In genomic region chr11:66278396-66279091, GRCh38 we compare ENCODE assay signal across 8 cellular contexts. TPM values are rescaled to one million over a fixed set of nuclear protein-coding genes. Genes with fewer than 3 reads are reported as not detected.
DNase-seq lines count a peak whose midpoint lies in the region; ATAC-seq and TF ChIP-seq lines count a peak whose summit lies in the region.

No MANE protein-coding gene starts in this region.

- peaks cover 45% of the 10 kb centered on the region for H3K36me3 Mint-ChIP-seq in central memory CD8-positive, alpha-beta T cell (ENCODE audit: insufficient read depth)
- H3K36me3 Mint-ChIP-seq in progenitor cell of endocrine pancreas (ENCODE audit: insufficient read depth) = peaks cover 7% of the 10 kb centered on the region

- peak overlapping the region; percentile 76 for H3K4me3 Mint-ChIP-seq in central memory CD8-positive, alpha-beta T cell
- H3K4me3 Mint-ChIP-seq in progenitor cell of endocrine pancreas (ENCODE audit: low read depth) = peak overlapping the region; percentile 50

- H3K4me1 Mint-ChIP-seq in central memory CD8-positive, alpha-beta T cell = peaks cover 64% of the 10 kb centered on the region
- H3K4me1 Mint-ChIP-seq in progenitor cell of endocrine pancreas (ENCODE audit: low read depth) = peaks cover 13% of the 10 kb centered on the region

- no peak overlapping the region for H3K27ac ChIP-seq in transverse colon

- intact Hi-C loops in transverse colon (cut with DNase I; ENCODE audit: low total_unique reads) = no loop called here

- no peak for TF ChIP-seq EP300 in transverse colon (IDR thresholded peaks at IDR 0.05; ENCODE audit: low read depth)

- TF ChIP-seq POLR2A in transverse colon (IDR thresholded peaks at IDR 0.05) = no peak

- H3K27me3 ChIP-seq in transverse colon = no peaks in the 10 kb centered on the region

- H3K9me3 Mint-ChIP-seq in central memory CD8-positive, alpha-beta T cell = no peaks in the 10 kb centered on the region
- H3K9me3 Mint-ChIP-seq in progenitor cell of endocrine pancreas (ENCODE audit: low read depth) = no peaks in the 10 kb centered on the region

- H3K27me3 Mint-ChIP-seq in central memory CD8-positive, alpha-beta T cell = no peaks in the 10 kb centered on the region
- peaks cover 7% of the 10 kb centered on the region for H3K27me3 Mint-ChIP-seq in progenitor cell of endocrine pancreas

- peak; percentile 80 for DNase-seq in DMS53 (lab: John Stamatoyannopoulos, UW)
- no peak for DNase-seq in DMS53 treated with DMSO at 0.1 percent for 48 hours (lab: John Stamatoyannopoulos, UW; ENCODE audit: unreplicated experiment)
- DNase-seq in NCI-H2227 treated with DMSO at 0.1 percent for 48 hours (lab: John Stamatoyannopoulos, UW) = peak; percentile 39
- DNase-seq in central memory CD8-positive, alpha-beta T cell (ENCODE audit: low spot score in 2 of 2) = no peak
- DNase-seq in progenitor cell of endocrine pancreas (ENCODE audit: low spot score, unreplicated experiment) = no peak
- no peak for DNase-seq in KG1 (lab: John Stamatoyannopoulos, UW)
- DNase-seq in transverse colon = no peak

- H3K36me3 ChIP-seq in transverse colon = peaks cover 0 to 21% (median 11%) of the 10 kb centered on the region in 4 donors

- H3K4me1 ChIP-seq in transverse colon = peaks cover 8 to 22% (median 17%) of the 10 kb centered on the region in 4 donors

- ATAC-seq in central memory CD8-positive, alpha-beta T cell (replicated peaks; ENCODE audit: extremely low read depth, poor library complexity, severe bottlenecking) = no peak
- no peak for ATAC-seq in GM21360 (IDR thresholded peaks at IDR 0.05; ENCODE audit: unreplicated experiment)

- no peaks in the 10 kb centered on the region for H3K9me3 ChIP-seq in transverse colon

- in situ Hi-C loops in transverse colon (cut with MboI; ENCODE audit: low pct_ligation_motif_present in 1 of 4, low pct_unique_long_range_greater_than_20kb in 1 of 4, low sequenced_read_pairs in 3 of 4) = no loop called here

- 12% methylated on average over 22 of the region's 40 CpGs; no CpG with 5 or more reads in 1 of the 2 donors for whole genome bisulfite sequencing in transverse colon (ENCODE audit: low coverage in 1 of 2), 2 donors

- TF ChIP-seq CTCF in progenitor cell of endocrine pancreas (IDR thresholded peaks at IDR 0.05; ENCODE audit: unreplicated experiment) (no peak), transverse colon (IDR thresholded peaks at IDR 0.05) (no peak)

- peak overlapping the region; percentile 82 for H3K27ac Mint-ChIP-seq in central memory CD8-positive, alpha-beta T cell (ENCODE audit: low read depth)
- H3K27ac Mint-ChIP-seq in progenitor cell of endocrine pancreas = no peak overlapping the region

- peak overlapping the region in 2 of 4 donors; percentile 16 to 34 for H3K4me3 ChIP-seq in transverse colon

RNA-seq across cellular contexts. Expression of gene CNIH2, which starts 0.6 kb away (rescaled TPM):
- total RNA-seq in progenitor cell of endocrine pancreas = 21.3 and 21.7 TPM in 2 replicates
- total RNA-seq in transverse colon = under 1 TPM in 1 of 4 donors, not detected in 3; 0.41 TPM

RNA-seq across cellular contexts. Expression of gene RAB1B, which starts 10.1 kb away (rescaled TPM):
- total RNA-seq in progenitor cell of endocrine pancreas (100 and 102 TPM in 2 replicates), transverse colon (100 to 1,000 TPM in 3 of 4 donors, 10 to 100 TPM in 1; 89.8 to 141 (median 131) TPM)

RNA-seq across cellular contexts. Expression of gene YIF1A, which starts 10.4 kb away (rescaled TPM):
- total RNA-seq in progenitor cell of endocrine pancreas (61.7 and 64.6 TPM in 2 replicates), transverse colon (10 to 100 TPM; 60.6 to 99.7 (median 72.3) TPM)

RNA-seq across cellular contexts. Expression of gene TMEM151A, which starts 13.2 kb away (rescaled TPM):
- total RNA-seq in progenitor cell of endocrine pancreas (0.33 and 0.57 TPM in 2 replicates), transverse colon (under 1 TPM in 2 of 4 donors, not detected in 2; 0.55 to 0.75 TPM)

RNA-seq across cellular contexts. Expression of gene KLC2, which starts 21.0 kb away (rescaled TPM):
- total RNA-seq in progenitor cell of endocrine pancreas (69.8 and 70.9 TPM in 2 replicates), transverse colon (10 to 100 TPM in 2 of 4 donors, 1 to 10 TPM in 2; 5.1 to 15.6 (median 11.1) TPM)

Comparison
In these comparisons a context has a peak if more than half of its experiments do, and no peak if none do; other contexts are left out.
1. DNase-seq: peak in DMS53 (single experiment) and NCI-H2227 treated with DMSO at 0.1 percent for 48 hours (single experiment); none in DMS53 treated with DMSO at 0.1 percent for 48 hours (single experiment), central memory CD8-positive, alpha-beta T cell (0 of 2), progenitor cell of endocrine pancreas (single experiment), KG1 (single experiment) and transverse colon (single experiment).
2. RNA of gene CNIH2, which starts 0.6 kb away (total RNA-seq): 21.3 to 21.7 TPM in progenitor cell of endocrine pancreas; 0.41 TPM in transverse colon; every median in the first group is over 10 times any median in the second.